ENCODE assay signal across 31 cellular contexts in genomic region chr13:37833411-37833810, GRCh38. TPM values are rescaled to one million over a fixed set of nuclear protein-coding genes. Genes with fewer than 3 reads are reported as not detected.
"Had no signal": no experiment of that assay in that cellular context is flagged by ENCODE, and none has a peak within 500 bp of the region (broad histone marks: within the 10 kb centered on the region; RNA-seq: fewer than 3 reads in every experiment).

No MANE protein-coding gene starts in this region.

- ATAC-seq: activated naive CD4-positive, alpha-beta T cell treated with anti-CD3 and anti-CD28 coated beads, Interleukin-2, amount 50 U/mL, for 72 hours; activated T-cell treated with anti-CD3 and anti-CD28 coated beads, Interleukin-2, amount 50 U/mL, for 72 hours; gastroesophageal sphincter; WTC11 had no signal

- H3K4me1 Mint-ChIP-seq: activated CD4-positive, alpha-beta memory T cell treated with anti-CD3 and anti-CD28 coated beads, Interleukin-2, amount 10 ng/mL, durations not matched to agents 7 days and 5 days; activated CD4-positive, alpha-beta T cell treated with anti-CD3 and anti-CD28 coated beads, Interleukin-2, amount 10 ng/mL, durations not matched to agents 7 days and 5 days; activated naive CD4-positive, alpha-beta T cell treated with anti-CD3 and anti-CD28 coated beads, Interleukin-2, amount 10 ng/mL, durations not matched to agents 7 days and 5 days; activated naive CD8-positive, alpha-beta T cell treated with anti-CD3 and anti-CD28 coated beads, Interleukin-2, amount 10 ng/mL, durations not matched to agents 7 days and 5 days; brain had no signal

- H3K36me3 Mint-ChIP-seq: activated naive CD4-positive, alpha-beta T cell treated with anti-CD3 and anti-CD28 coated beads, Interleukin-2, amount 10 ng/mL, durations not matched to agents 7 days and 5 days; activated naive CD4-positive, alpha-beta T cell treated with anti-CD3 and anti-CD28 coated beads, Interleukin-2, amount 50 U/mL, for 72 hours; activated naive CD8-positive, alpha-beta T cell treated with anti-CD3 and anti-CD28 coated beads, Interleukin-2, amount 10 ng/mL, durations not matched to agents 7 days and 5 days had no signal

- DNase-seq: activated CD4-positive, alpha-beta memory T cell treated with anti-CD3 and anti-CD28 coated beads, Interleukin-2, amount 10 ng/mL, durations not matched to agents 7 days and 5 days; activated CD4-positive, alpha-beta T cell treated with anti-CD3 and anti-CD28 coated beads for 1 hour; activated CD4-positive, alpha-beta T cell treated with anti-CD3 and anti-CD28 coated beads for 4 hours; activated CD4-positive, alpha-beta T cell treated with anti-CD3 and anti-CD28 coated beads, Interleukin-2, amount 10 ng/mL, durations not matched to agents 7 days and 5 days; activated CD4-positive, alpha-beta T cell treated with anti-CD3 and anti-CD28 coated beads, Interleukin-2, amount 50 U/mL, for 4 hours; activated CD8-positive, alpha-beta memory T cell treated with anti-CD3 and anti-CD28 coated beads, Interleukin-2, amount 50 U/mL, for 48 hours; activated gamma-delta T cell; activated naive CD4-positive, alpha-beta T cell; activated naive CD4-positive, alpha-beta T cell treated with anti-CD3 and anti-CD28 coated beads, Interleukin-2, amount 10 ng/mL, durations not matched to agents 7 days and 5 days; activated naive CD8-positive, alpha-beta T cell treated with anti-CD3 and anti-CD28 coated beads, Interleukin-2, amount 10 ng/mL, durations not matched to agents 7 days and 5 days; activated T-cell treated with anti-CD3 and anti-CD28 coated beads for 4 hours; activated T-cell treated with anti-CD3 and anti-CD28 coated beads, Interleukin-2, amount 50 U/mL, for 24 hours; activated T-cell treated with anti-CD3 and anti-CD28 coated beads, Interleukin-2, amount 50 U/mL, for 72 hours; central memory CD4-positive, alpha-beta T cell; cerebellar nuclear complex; colonic mucosa; effector CD8-positive, alpha-beta T cell; esophagus squamous epithelium; foreskin melanocyte; T-helper 2 cell had no signal

- H3K4me3 ChIP-seq: ascending aorta, breast epithelium, cardiac muscle cell, colonic mucosa, esophagus squamous epithelium, gastroesophageal sphincter had no signal

- H3K4me1 ChIP-seq: ascending aorta, breast epithelium, colonic mucosa, esophagus squamous epithelium, gastroesophageal sphincter had no signal

- H3K9me3 ChIP-seq: ascending aorta, breast epithelium, colonic mucosa, esophagus squamous epithelium, gastroesophageal sphincter had no signal

- H3K36me3 ChIP-seq: ascending aorta, breast epithelium, cardiac muscle cell, colonic mucosa, esophagus squamous epithelium, gastroesophageal sphincter had no signal

- H3K27me3 Mint-ChIP-seq: activated CD4-positive, alpha-beta memory T cell treated with anti-CD3 and anti-CD28 coated beads, Interleukin-2, amount 10 ng/mL, durations not matched to agents 7 days and 5 days; activated CD4-positive, alpha-beta T cell treated with anti-CD3 and anti-CD28 coated beads, Interleukin-2, amount 10 ng/mL, durations not matched to agents 7 days and 5 days; activated naive CD4-positive, alpha-beta T cell treated with anti-CD3 and anti-CD28 coated beads, Interleukin-2, amount 10 ng/mL, durations not matched to agents 7 days and 5 days; activated naive CD8-positive, alpha-beta T cell treated with anti-CD3 and anti-CD28 coated beads, Interleukin-2, amount 10 ng/mL, durations not matched to agents 7 days and 5 days; activated T-cell treated with anti-CD3 and anti-CD28 coated beads, Interleukin-2, amount 50 U/mL, for 24 hours; brain had no signal

- H3K4me3 Mint-ChIP-seq: activated CD4-positive, alpha-beta memory T cell treated with anti-CD3 and anti-CD28 coated beads, Interleukin-2, amount 10 ng/mL, durations not matched to agents 7 days and 5 days; activated CD4-positive, alpha-beta T cell treated with anti-CD3 and anti-CD28 coated beads, Interleukin-2, amount 10 ng/mL, durations not matched to agents 7 days and 5 days; activated naive CD4-positive, alpha-beta T cell treated with anti-CD3 and anti-CD28 coated beads, Interleukin-2, amount 10 ng/mL, durations not matched to agents 7 days and 5 days; activated naive CD8-positive, alpha-beta T cell treated with anti-CD3 and anti-CD28 coated beads, Interleukin-2, amount 10 ng/mL, durations not matched to agents 7 days and 5 days; activated T-cell treated with anti-CD3 and anti-CD28 coated beads, Interleukin-2, amount 50 U/mL, for 24 hours; activated T-cell treated with anti-CD3 and anti-CD28 coated beads, Interleukin-2, amount 50 U/mL, for 72 hours; brain; WTC11 had no signal

- FAIRE-seq: endothelial cell of umbilical vein had no signal

- H3K27me3 ChIP-seq: ascending aorta, breast epithelium, cardiac muscle cell, colonic mucosa, esophagus squamous epithelium, gastroesophageal sphincter had no signal

- H3K27ac ChIP-seq: ascending aorta, breast epithelium, cardiac muscle cell, colonic mucosa, epithelial cell of prostate, esophagus squamous epithelium, gastroesophageal sphincter, VCaP had no signal

- H3K27ac Mint-ChIP-seq: activated CD4-positive, alpha-beta memory T cell treated with anti-CD3 and anti-CD28 coated beads, Interleukin-2, amount 10 ng/mL, durations not matched to agents 7 days and 5 days; activated CD4-positive, alpha-beta T cell treated with anti-CD3 and anti-CD28 coated beads, Interleukin-2, amount 10 ng/mL, durations not matched to agents 7 days and 5 days; activated naive CD4-positive, alpha-beta T cell treated with anti-CD3 and anti-CD28 coated beads, Interleukin-2, amount 10 ng/mL, durations not matched to agents 7 days and 5 days; activated naive CD4-positive, alpha-beta T cell treated with anti-CD3 and anti-CD28 coated beads, Interleukin-2, amount 50 U/mL, for 72 hours; activated naive CD8-positive, alpha-beta T cell treated with anti-CD3 and anti-CD28 coated beads, Interleukin-2, amount 10 ng/mL, durations not matched to agents 7 days and 5 days; activated T-cell treated with anti-CD3 and anti-CD28 coated beads, Interleukin-2, amount 50 U/mL, for 24 hours; activated T-cell treated with anti-CD3 and anti-CD28 coated beads, Interleukin-2, amount 50 U/mL, for 72 hours; brain; WTC11 had no signal

RNA-seq across cellular contexts. Expression of gene TRPC4, which starts 36.2 kb away (rescaled TPM):
- total RNA-seq: activated CD4-positive, alpha-beta memory T cell treated with anti-CD3 and anti-CD28 coated beads, Interleukin-2, amount 10 ng/mL, durations not matched to agents 7 days and 5 days; activated CD4-positive, alpha-beta T cell treated with anti-CD3 and anti-CD28 coated beads, Interleukin-2, amount 10 ng/mL, durations not matched to agents 7 days and 5 days; activated naive CD4-positive, alpha-beta T cell treated with anti-CD3 and anti-CD28 coated beads, Interleukin-2, amount 50 U/mL, for 72 hours; activated naive CD8-positive, alpha-beta T cell treated with anti-CD3 and anti-CD28 coated beads, Interleukin-2, amount 10 ng/mL, durations not matched to agents 7 days and 5 days; activated T-cell treated with anti-CD3 and anti-CD28 coated beads, Interleukin-2, amount 50 U/mL, for 72 hours; dermis microvascular lymphatic vessel endothelial cell had no signal
